Comparison of ENCODE assay signal across 8 cellular contexts in genomic region chr2:45611020-45611737, GRCh38. TPM values are rescaled to one million over a fixed set of nuclear protein-coding genes. Genes with fewer than 3 reads are reported as not detected.
DNase-seq lines count a peak whose midpoint lies in the region; ATAC-seq lines count a peak whose summit lies in the region.

A gene with protein sequence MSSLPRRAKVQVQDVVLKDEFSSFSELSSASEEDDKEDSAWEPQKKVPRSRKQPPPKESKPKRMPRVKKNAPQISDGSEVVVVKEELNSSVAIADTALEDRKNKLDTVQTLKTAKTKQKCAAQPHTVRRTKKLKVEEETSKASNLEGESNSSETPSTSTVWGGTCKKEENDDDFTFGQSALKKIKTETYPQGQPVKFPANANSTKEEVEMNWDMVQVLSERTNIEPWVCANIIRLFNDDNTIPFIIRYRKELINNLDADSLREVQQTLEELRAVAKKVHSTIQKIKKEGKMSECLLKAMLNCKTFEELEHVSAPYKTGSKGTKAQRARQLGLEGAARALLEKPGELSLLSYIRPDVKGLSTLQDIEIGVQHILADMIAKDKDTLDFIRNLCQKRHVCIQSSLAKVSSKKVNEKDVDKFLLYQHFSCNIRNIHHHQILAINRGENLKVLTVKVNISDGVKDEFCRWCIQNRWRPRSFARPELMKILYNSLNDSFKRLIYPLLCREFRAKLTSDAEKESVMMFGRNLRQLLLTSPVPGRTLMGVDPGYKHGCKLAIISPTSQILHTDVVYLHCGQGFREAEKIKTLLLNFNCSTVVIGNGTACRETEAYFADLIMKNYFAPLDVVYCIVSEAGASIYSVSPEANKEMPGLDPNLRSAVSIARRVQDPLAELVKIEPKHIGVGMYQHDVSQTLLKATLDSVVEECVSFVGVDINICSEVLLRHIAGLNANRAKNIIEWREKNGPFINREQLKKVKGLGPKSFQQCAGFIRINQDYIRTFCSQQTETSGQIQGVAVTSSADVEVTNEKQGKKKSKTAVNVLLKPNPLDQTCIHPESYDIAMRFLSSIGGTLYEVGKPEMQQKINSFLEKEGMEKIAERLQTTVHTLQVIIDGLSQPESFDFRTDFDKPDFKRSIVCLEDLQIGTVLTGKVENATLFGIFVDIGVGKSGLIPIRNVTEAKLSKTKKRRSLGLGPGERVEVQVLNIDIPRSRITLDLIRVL (minus strand): TSS chr2:45611267. CDS start chr2:45605441, 5,826 bp downstream.

- CTCF ChIA-PET in activated CD4-positive, alpha-beta T cell treated with anti-CD3 and anti-CD28 coated beads for 36 hours (lab: Charles Lee): interaction anchor here (1.0 to 1.4 kb wide), 2 partner anchors 26 to 70 kb away, joined by 3 to 7 read pairs; no protein-coding TSS in a partner anchor

- H3K27me3 Mint-ChIP-seq in activated CD4-positive, alpha-beta T cell treated with anti-CD3 and anti-CD28 coated beads for 36 hours: no peaks in the 10 kb centered on the region

- ATAC-seq in HG03442 (IDR thresholded peaks at IDR 0.05; ENCODE audit: unreplicated experiment): peak; percentile 94
- ATAC-seq in activated CD4-positive, alpha-beta T cell treated with anti-CD3 and anti-CD28 coated beads for 36 hours: peak; percentile 97

- intact Hi-C loops in activated CD4-positive, alpha-beta T cell treated with anti-CD3 and anti-CD28 coated beads for 36 hours (cut with DNase I, micrococcal nuclease): loop anchor here (1.0 to 5.0 kb wide), 7 partner anchors 40 to 1791 kb away; partner anchors contain the start of genes PRKCE (in 2 of the 2), CAMKMT (in 1 of the 2), MSH2 (in 1 of the 2) and PPM1B (in 1 of the 2)

- peak within 1 kb of the TSS; percentile 93 for H3K4me3 Mint-ChIP-seq in activated CD4-positive, alpha-beta T cell treated with anti-CD3 and anti-CD28 coated beads for 36 hours

- peak within 1 kb of the TSS; percentile 94 for H3K27ac Mint-ChIP-seq in activated CD4-positive, alpha-beta T cell treated with anti-CD3 and anti-CD28 coated beads for 36 hours

- H3K9me3 Mint-ChIP-seq in activated CD4-positive, alpha-beta T cell treated with anti-CD3 and anti-CD28 coated beads for 36 hours (ENCODE audit: low read depth): no peaks in the 10 kb centered on the region

- POLR2A ChIA-PET in activated CD4-positive, alpha-beta T cell treated with anti-CD3 and anti-CD28 coated beads for 36 hours (lab: Charles Lee): interaction anchor here (0.6 to 0.7 kb wide), 4 partner anchors 43 to 321 kb away, joined by 3 read pairs; no protein-coding TSS in a partner anchor

- DNase-seq in Ammon's horn (ENCODE audit: low spot score) (peak; percentile 95), GM19238 (ENCODE audit: insufficient read length, low spot score) (peak; percentile 77), NCI-H524 (lab: John Stamatoyannopoulos, UW) (peak; percentile 95 to 98), kidney glomerular epithelial cell (lab: John Stamatoyannopoulos, UW) (peak; percentile 85)
- DNase-seq in activated CD4-positive, alpha-beta T cell treated with anti-CD3 and anti-CD28 coated beads for 36 hours: peak; percentile 96
- peak; percentile 58 to 82 for DNase-seq in stimulated activated CD4-positive, alpha-beta T cell treated with anti-CD3 and anti-CD28 coated beads, Interleukin-1b, Interleukin-23, amount 100 ng/mL, for 1 hour (ENCODE audit: low read depth in 2 of 2)

- peak within 1 kb of the TSS; percentile 80 for H3K27ac ChIP-seq in cingulate gyrus (ENCODE audit: low read depth, low read length)

- peaks cover 19% of the 10 kb centered on the region for H3K4me1 Mint-ChIP-seq in activated CD4-positive, alpha-beta T cell treated with anti-CD3 and anti-CD28 coated beads for 36 hours

- no peaks in the 10 kb centered on the region for H3K36me3 Mint-ChIP-seq in activated CD4-positive, alpha-beta T cell treated with anti-CD3 and anti-CD28 coated beads for 36 hours (ENCODE audit: low read depth)

RNA-seq across cellular contexts. Expression of the gene that starts here (rescaled TPM):
- 10 to 100 TPM; 19.2 to 25.0 TPM for total RNA-seq in activated CD4-positive, alpha-beta T cell treated with anti-CD3 and anti-CD28 coated beads for 36 hours

Comparison
In these comparisons a context has a peak if more than half of its experiments do, and no peak if none do; other contexts are left out.
1. Peak in every context shown above with its lines: DNase-seq, ATAC-seq and H3K27ac ChIP-seq.